Comparison of ENCODE assay signal across 1 cellular context in the genomic region with DNA sequence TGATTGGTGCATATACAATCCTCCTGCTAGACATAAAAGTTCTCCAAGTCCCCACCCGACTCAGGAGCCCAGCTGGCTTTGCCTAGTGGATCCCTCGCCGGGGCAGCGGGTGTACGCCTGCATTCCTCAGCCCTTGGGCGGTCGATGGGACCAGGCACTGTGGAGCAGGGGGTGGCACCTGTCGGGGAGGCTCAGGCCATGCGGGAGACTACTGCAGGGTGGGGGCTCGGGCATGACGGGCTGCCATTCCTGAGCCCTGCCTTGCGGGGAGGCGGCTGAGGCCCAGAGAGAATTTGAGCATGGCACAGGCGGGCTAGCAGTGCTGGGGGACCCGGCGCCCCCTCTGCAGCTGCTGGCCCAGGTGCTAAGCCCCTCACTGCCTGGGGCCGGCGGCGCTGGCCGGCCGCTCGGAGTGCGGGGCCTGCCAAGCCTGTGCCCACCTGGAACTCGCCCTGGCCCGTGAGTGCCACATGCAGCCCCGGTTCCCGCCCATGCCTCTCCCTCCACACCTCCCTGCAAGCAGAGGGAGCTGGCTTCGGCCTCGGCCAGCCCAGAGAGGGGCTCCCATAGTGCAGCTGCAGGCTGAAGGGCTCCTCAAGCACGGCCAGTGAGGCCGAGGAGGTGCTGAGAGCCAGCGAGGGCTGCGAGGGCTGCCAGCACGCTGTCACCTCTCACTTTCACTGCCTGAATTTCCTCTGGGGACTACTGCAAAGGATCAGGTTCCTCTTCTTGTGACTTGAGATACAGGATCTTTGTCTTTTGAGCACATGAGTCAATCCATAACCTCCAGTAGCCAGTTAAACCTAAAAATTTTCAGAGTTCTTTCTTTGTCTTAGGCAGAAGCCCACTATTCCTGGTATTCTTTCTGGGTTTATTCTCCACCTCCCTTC.
TF ChIP-seq lines count a peak whose summit lies in the region.

No MANE protein-coding gene starts in this region.

TF ChIP-seq in GM12878, 131 proteins besides CTCF, POLR2A, EP300 and RAD21:
- TF ChIP-seq BHLHE40 (IDR thresholded peaks at IDR 0.05; ENCODE audit: borderline replicate concordance in 1 of 2, low read depth in 2 of 2, low read length in 1 of 2) (peak in 1 of 2 experiments; percentile 39; a peak in 1 of 4 replicates), IKZF1 (conservative IDR thresholded peaks at IDR 0.05) (0 out of 2 replicates have a peak, but pooled peaks have one; percentile 31), IKZF2 (IDR thresholded peaks at IDR 0.05) (peak; percentile 10 to 17; a peak in 1 of 4 replicates), MEF2B (IDR thresholded peaks at IDR 0.05; ENCODE audit: partially characterized antibody, poor library complexity, severe bottlenecking) (peak; percentile 64), NR2C2 (IDR thresholded peaks at IDR 0.05; ENCODE audit: borderline replicate concordance, control insufficient read depth, insufficient read length, low read depth) (no peak)
